Comparison of ENCODE assay signal across 13 cellular contexts in genomic region chr12:50925920-50926319, GRCh38. TPM values are rescaled to one million over a fixed set of nuclear protein-coding genes. Genes with fewer than 3 reads are reported as not detected.
DNase-seq lines count a peak whose midpoint lies in the region; ATAC-seq and TF ChIP-seq lines count a peak whose summit lies in the region.
"Had no signal": no experiment of that assay in that cellular context is flagged by ENCODE, and none has a peak within 500 bp of the region (broad histone marks: within the 10 kb centered on the region; RNA-seq: fewer than 3 reads in every experiment).

No MANE protein-coding gene starts in this region.

- H3K4me1 Mint-ChIP-seq in CD8-positive, alpha-beta T cell (ENCODE audit: low read depth) = peaks cover 50% of the 10 kb centered on the region

- DNase-seq in CD8-positive, alpha-beta T cell = no peak
- DNase-seq in fibroblast of pulmonary artery (ENCODE audit: low read depth) = no peak
- DNase-seq in NAMALWA (ENCODE audit: low spot score) = no peak
- DNase-seq in midbrain (lab: John Stamatoyannopoulos, UW) = no peak
- DNase-seq in NCI-H69 (lab: John Stamatoyannopoulos, UW) = no peak
- DNase-seq: DMS153 had no signal

- H3K4me3 ChIP-seq in CD8-positive, alpha-beta T cell (ENCODE audit: low read depth, low read length) = no peak overlapping the region
- H3K4me3 ChIP-seq in SU-DHL-6 (ENCODE audit: insufficient read depth, low read length, poor library complexity, severe bottlenecking) (peak overlapping the region; percentile 57), fibroblast of pulmonary artery (replicated peaks; ENCODE audit: low read depth, low read length) (peak overlapping the region; percentile 88), rectal smooth muscle tissue (ENCODE audit: low read length) (peak overlapping the region; percentile 96)
- H3K4me3 ChIP-seq: SJSA1 had no signal

- H3K9me3 ChIP-seq in CD8-positive, alpha-beta T cell (ENCODE audit: low read length) = no peaks in the 10 kb centered on the region
- H3K9me3 ChIP-seq in SU-DHL-6 (ENCODE audit: insufficient read depth, low read length) = no peaks in the 10 kb centered on the region
- H3K9me3 ChIP-seq: SJSA1 had no signal

- H3K27ac ChIP-seq in CD8-positive, alpha-beta T cell (ENCODE audit: low read depth, low read length) = no peak overlapping the region
- peak overlapping the region; percentile 100 for H3K27ac ChIP-seq in SU-DHL-6 (ENCODE audit: low read depth, low read length)
- peak overlapping the region; percentile 90 for H3K27ac ChIP-seq in rectal smooth muscle tissue (ENCODE audit: low read depth, low read length)
- H3K27ac ChIP-seq: SJSA1 had no signal

- peaks cover 72% of the 10 kb centered on the region for H3F3A ChIP-seq in SU-DHL-6 (ENCODE audit: insufficient read depth)

- peak overlapping the region; percentile 99 for H3K4me2 ChIP-seq in SU-DHL-6 (ENCODE audit: low read depth, low read length, poor library complexity, severe bottlenecking)

- CTCF ChIA-PET in CD8-positive, alpha-beta T cell (lab: Charles Lee) = interaction anchor here (1.4 kb wide), 1 partner anchor 61 kb away, joined by 4 read pairs; no protein-coding TSS in a partner anchor

- H4K20me1 ChIP-seq in SU-DHL-6 (ENCODE audit: low read depth, low read length) = no peaks in the 10 kb centered on the region

- H3K9me2 ChIP-seq in SU-DHL-6 (replicated peaks; ENCODE audit: insufficient read depth, low read length) = no peaks in the 10 kb centered on the region

- H3K79me2 ChIP-seq in SU-DHL-6 (ENCODE audit: insufficient read depth, low read length) = peaks cover 39% of the 10 kb centered on the region

- peaks cover 37% of the 10 kb centered on the region for H3K4me1 ChIP-seq in CD8-positive, alpha-beta T cell (ENCODE audit: insufficient read depth, low read length)
- H3K4me1 ChIP-seq in rectal smooth muscle tissue (ENCODE audit: control insufficient read depth, insufficient read depth, low read length) = peaks cover 27% of the 10 kb centered on the region

- H2AFZ ChIP-seq in SU-DHL-6 (ENCODE audit: low read depth, low read length, severe bottlenecking) = no peak overlapping the region

- intact Hi-C loops in CD8-positive, alpha-beta T cell (cut with DNase I, micrococcal nuclease) = no loop called here

- H3K4me3 Mint-ChIP-seq in CD8-positive, alpha-beta T cell = peak overlapping the region; percentile 66

- H3K27me3 ChIP-seq in CD8-positive, alpha-beta T cell (ENCODE audit: insufficient read depth, low read length) = no peaks in the 10 kb centered on the region
- H3K27me3 ChIP-seq in SU-DHL-6 (ENCODE audit: low read length) (no peaks in the 10 kb centered on the region), rectal smooth muscle tissue (ENCODE audit: control insufficient read depth, insufficient read depth, low read length) (no peaks in the 10 kb centered on the region)
- H3K27me3 ChIP-seq: SJSA1 had no signal

- no peaks in the 10 kb centered on the region for H3K9me3 Mint-ChIP-seq in CD8-positive, alpha-beta T cell
- H3K9me3 Mint-ChIP-seq: activated naive CD4-positive, alpha-beta T cell treated with anti-CD3 and anti-CD28 coated beads, Interleukin-2, amount 50 U/mL, for 24 hours had no signal

- H3K36me3 ChIP-seq in CD8-positive, alpha-beta T cell (ENCODE audit: insufficient read depth, low read length) = no peaks in the 10 kb centered on the region
- H3K36me3 ChIP-seq in SU-DHL-6 (ENCODE audit: low read length) = 0 out of 2 replicates have a peak, but pooled peaks cover 4% of the 10 kb centered on the region
- H3K36me3 ChIP-seq in rectal smooth muscle tissue (ENCODE audit: control insufficient read depth, insufficient read depth, low read length) = peaks cover 3% of the 10 kb centered on the region
- H3K36me3 ChIP-seq: SJSA1 had no signal

- peak overlapping the region; percentile 41 for H3K27ac Mint-ChIP-seq in CD8-positive, alpha-beta T cell
- H3K27ac Mint-ChIP-seq: activated naive CD4-positive, alpha-beta T cell treated with anti-CD3 and anti-CD28 coated beads, Interleukin-2, amount 50 U/mL, for 24 hours had no signal

- no peak for ATAC-seq in CD8-positive, alpha-beta T cell
- no peak for ATAC-seq in GM21390 (IDR thresholded peaks at IDR 0.05; ENCODE audit: unreplicated experiment)

- H3K27me3 Mint-ChIP-seq in CD8-positive, alpha-beta T cell (ENCODE audit: low read depth) = no peaks in the 10 kb centered on the region
- H3K27me3 Mint-ChIP-seq: activated naive CD4-positive, alpha-beta T cell treated with anti-CD3 and anti-CD28 coated beads, Interleukin-2, amount 50 U/mL, for 24 hours had no signal

- POLR2A ChIA-PET in CD8-positive, alpha-beta T cell (lab: Charles Lee) = interaction anchor here (1.6 kb wide), 1 partner anchor 100 kb away, joined by 6 read pairs; the partner anchor contains the start of gene SLC11A2

- TF ChIP-seq CTCF in CD8-positive, alpha-beta T cell (IDR thresholded peaks at IDR 0.05) = no peak
- TF ChIP-seq CTCF in SU-DHL-6 (IDR thresholded peaks at IDR 0.05; ENCODE audit: insufficient read depth, low read length, poor library complexity, severe bottlenecking) = no peak
- no peak for TF ChIP-seq CTCF in fibroblast of pulmonary artery (IDR thresholded peaks at IDR 0.05; ENCODE audit: low read length, missing control alignments)

- H3K9ac ChIP-seq in SU-DHL-6 (ENCODE audit: low read length) (peak overlapping the region; percentile 61), rectal smooth muscle tissue (ENCODE audit: low read length) (no peak overlapping the region)

- H3K36me3 Mint-ChIP-seq in CD8-positive, alpha-beta T cell = peaks cover 8% of the 10 kb centered on the region
- H3K36me3 Mint-ChIP-seq: activated naive CD4-positive, alpha-beta T cell treated with anti-CD3 and anti-CD28 coated beads, Interleukin-2, amount 50 U/mL, for 24 hours had no signal

RNA-seq across cellular contexts. Expression of gene HIGD1C, which starts 26.4 kb away (rescaled TPM):
- not detected for total RNA-seq in CD8-positive, alpha-beta T cell
- total RNA-seq: HT1080, myocyte, SJSA1 had no signal
